ENCODE assay signal across 8 cellular contexts in genomic region chr15:31396881-31397560, GRCh38.
DNase-seq lines count a peak whose midpoint lies in the region; ATAC-seq, FAIRE-seq and TF ChIP-seq lines count a peak whose summit lies in the region.

No MANE protein-coding gene starts in this region.

- peak in 1 of 2 experiments; percentile 69; a peak in 2 of 4 replicates for TF ChIP-seq RAD21 in K562 (CRISPR knock-in tag; conservative IDR thresholded peaks at IDR 0.05 in 1 of 2, IDR thresholded peaks at IDR 0.05 in 1 of 2)

- ATAC-seq in K562: peak; percentile 96

- H3K4me1 Mint-ChIP-seq in activated CD4-positive, alpha-beta memory T cell treated with anti-CD3 and anti-CD28 coated beads for 36 hours (ENCODE audit: low read depth): peaks cover 30% of the 10 kb centered on the region

- no peaks in the 10 kb centered on the region for H3K9me3 Mint-ChIP-seq in activated CD4-positive, alpha-beta memory T cell treated with anti-CD3 and anti-CD28 coated beads for 36 hours

- peak; percentile 84 for FAIRE-seq in K562 (lab: Jason Lieb, UNC)

- no TSS peak for BruUV-seq in K562 (replicated peaks; lab: Mats Ljungman, UMichigan)

- H3K9me3 ChIP-seq in ES-I3 (ENCODE audit: control insufficient read depth, insufficient read depth, low read length) (no peaks in the 10 kb centered on the region), K562 (replicated peaks; ENCODE audit: control insufficient read depth, insufficient read depth, low read depth, low read length) (no peaks in the 10 kb centered on the region)

- WGBS in K562 (ENCODE audit: insufficient coverage, low coverage, missing lambda C conversion rate): 9% methylated on average over 16 of the region's 27 CpGs

- H3K27me3 ChIP-seq in K562 (ENCODE audit: control insufficient read depth in 2 of 2, insufficient read depth in 2 of 2, low read length in 2 of 2): peaks cover 6 to 13% of the 10 kb centered on the region in 2 experiments

- TF ChIP-seq EP300 in K562 (IDR thresholded peaks at IDR 0.05; ENCODE audit: low read length): no peak

- H4K20me1 ChIP-seq in K562 (replicated peaks; ENCODE audit: control insufficient read depth, insufficient read depth, low read length): no peaks in the 10 kb centered on the region

- POLR2A ChIA-PET in K562 (lab: Yijun Ruan, JAX): no interaction called here
- POLR2A ChIA-PET in activated CD4-positive, alpha-beta memory T cell treated with anti-CD3 and anti-CD28 coated beads for 36 hours (lab: Charles Lee): interaction anchor here (1.0 kb wide), 1 partner anchor 38 kb away, joined by 4 read pairs; no protein-coding TSS in a partner anchor

- no peak overlapping the region for H3K27ac Mint-ChIP-seq in activated CD4-positive, alpha-beta memory T cell treated with anti-CD3 and anti-CD28 coated beads for 36 hours

- peaks cover 21% of the 10 kb centered on the region for H3K4me1 ChIP-seq in ES-I3 (ENCODE audit: insufficient read depth, low read length)
- H3K4me1 ChIP-seq in K562 (replicated peaks in 1 of 2; ENCODE audit: control insufficient read depth in 2 of 2, insufficient read depth in 2 of 2, low read length in 2 of 2): peaks cover 0 to 34% of the 10 kb centered on the region in 2 experiments; a peak in 3 of 5 replicates

- CTCF ChIA-PET in K562 (lab: Yijun Ruan, JAX; ENCODE audit: low intra/inter-chr PET ratio): no interaction called here
- CTCF ChIA-PET in activated CD4-positive, alpha-beta memory T cell treated with anti-CD3 and anti-CD28 coated beads for 36 hours (lab: Charles Lee): interaction anchor here (1.6 kb wide), 1 partner anchor 38 kb away, joined by 3 read pairs; no protein-coding TSS in a partner anchor

- intact Hi-C loops in K562 (cut with micrococcal nuclease): loop anchor here (1.0 kb wide), 1 partner anchor 71 kb away; the partner anchor contains the start of gene KLF13
- intact Hi-C loops in activated CD4-positive, alpha-beta memory T cell treated with anti-CD3 and anti-CD28 coated beads for 36 hours (cut with micrococcal nuclease): no loop called here

- peak; percentile 10 to 63 (median 60); a peak in 4 of 6 replicates for TF ChIP-seq CTCF in K562 (IDR thresholded peaks at IDR 0.05 in 2 of 3, conservative IDR thresholded peaks at IDR 0.05 in 1 of 3; ENCODE audit: insufficient read depth in 2 of 3, low read depth in 1 of 3, low read length in 3 of 3)

- H3K9ac ChIP-seq in ES-I3 (ENCODE audit: low read depth, low read length) (peak overlapping the region; percentile 18; the same call in 1 of the 2 replicates), K562 (ENCODE audit: insufficient read depth in 1 of 2, low read depth in 2 of 2, low read length in 2 of 2) (no peak overlapping the region; a peak in 1 of 4 replicates)

- H3K36me3 Mint-ChIP-seq in activated CD4-positive, alpha-beta memory T cell treated with anti-CD3 and anti-CD28 coated beads for 36 hours: no peaks in the 10 kb centered on the region

- TF ChIP-seq POLR2A in K562 (conservative IDR thresholded peaks at IDR 0.05): no peak

- peak overlapping the region; percentile 89 for H2AFZ ChIP-seq in K562 (ENCODE audit: low read depth, low read length)

- H3K4me3 Mint-ChIP-seq in activated CD4-positive, alpha-beta memory T cell treated with anti-CD3 and anti-CD28 coated beads for 36 hours: no peak overlapping the region

- no peaks in the 10 kb centered on the region for H3K27me3 Mint-ChIP-seq in activated CD4-positive, alpha-beta memory T cell treated with anti-CD3 and anti-CD28 coated beads for 36 hours

- peak overlapping the region; percentile 34 for H3K4me2 ChIP-seq in K562 (ENCODE audit: insufficient read depth, low read length)

- DNase-seq in NCI-H1930 (lab: John Stamatoyannopoulos, UW) (peak; percentile 60 to 70), K562 (ENCODE audit: extremely low read depth in 1 of 4, low spot score in 3 of 4) (peak; percentile 76 to 81 (median 80)), iPS-NIHi11 (ENCODE audit: low spot score) (peak; percentile 95), KBM-7 (no peak)
- DNase-seq in stimulated activated naive CD4-positive, alpha-beta T cell treated with Interleukin-2 at 50 U/mL for 16 hours (lab: John Stamatoyannopoulos, UW): no peak
- DNase-seq in activated CD4-positive, alpha-beta memory T cell treated with anti-CD3 and anti-CD28 coated beads for 36 hours: no peak

- H3K79me2 ChIP-seq in K562 (ENCODE audit: control insufficient read depth, insufficient read depth, low read length): no peaks in the 10 kb centered on the region

- in situ Hi-C loops in K562 (cut with MboI): no loop called here
- in situ Hi-C loops in KBM-7 (cut with MboI; ENCODE audit: low pct_unique_long_range_greater_than_20kb, low sequenced_read_pairs): no loop called here

- H3K4me3 ChIP-seq in K562 (no peak overlapping the region), skin epidermis (peak overlapping the region in 1 of 7 experiments; percentile 4)

- no peaks in the 10 kb centered on the region for H3K36me3 ChIP-seq in ES-I3 (ENCODE audit: insufficient read depth, low read length)
- no peaks in the 10 kb centered on the region for H3K36me3 ChIP-seq in K562 (ENCODE audit: control insufficient read depth, insufficient read depth, low read length)

- H3K9me1 ChIP-seq in K562 (ENCODE audit: control insufficient read depth, insufficient read depth, low read length): no peaks in the 10 kb centered on the region

- H3K27ac ChIP-seq in K562 (ENCODE audit: extremely low read depth, low read depth, low read length) (no peak overlapping the region), skin epidermis (peak overlapping the region in 20 of 21 experiments; percentile 53 to 92 (median 80))

TF ChIP-seq in K562, 482 proteins besides CTCF, POLR2A, EP300 and RAD21 (continues in another document):
- TF ChIP-seq HEY1 (CRISPR knock-in tag; IDR thresholded peaks at IDR 0.05; ENCODE audit: borderline replicate concordance) (no peak), ERF (CRISPR knock-in tag; IDR thresholded peaks at IDR 0.05) (no peak), ZNF311 (CRISPR knock-in tag; IDR thresholded peaks at IDR 0.05) (0 out of 2 replicates have a peak, but pooled peaks have one; percentile 36), MAFF (IDR thresholded peaks at IDR 0.05; ENCODE audit: low read length) (no peak), STAT5B (CRISPR knock-in tag; IDR thresholded peaks at IDR 0.05) (no peak), ZNF785 (CRISPR knock-in tag; IDR thresholded peaks at IDR 0.05) (no peak), NR2C1 (IDR thresholded peaks at IDR 0.05) (no peak), NR2C1 (tag; IDR thresholded peaks at IDR 0.05) (peak; percentile 82), SMC3 (conservative IDR thresholded peaks at IDR 0.05; ENCODE audit: insufficient read depth, low read depth, low read length) (0 out of 2 replicates have a peak, but pooled peaks have one; percentile 7), ILK (tag; IDR thresholded peaks at IDR 0.05; ENCODE audit: borderline replicate concordance, low read depth) (no peak), GTF2A2 (tag; IDR thresholded peaks at IDR 0.05) (no peak), PTTG1 (tag; IDR thresholded peaks at IDR 0.05; ENCODE audit: low read depth) (peak; percentile 69; the same call in 1 of the 2 replicates), TFAP4 (CRISPR knock-in tag; IDR thresholded peaks at IDR 0.05; ENCODE audit: borderline replicate concordance) (no peak), VEZF1 (CRISPR knock-in tag; IDR thresholded peaks at IDR 0.05) (peak; percentile 14; the same call in 1 of the 2 replicates), PTRF (tag; IDR thresholded peaks at IDR 0.05) (peak; percentile 72; the same call in 1 of the 2 replicates), CBX8 (IDR thresholded peaks at IDR 0.05; ENCODE audit: borderline replicate concordance, extremely low read depth, low read depth, low read length, poor library complexity, severe bottlenecking) (no peak), MYC (IDR thresholded peaks at IDR 0.05; ENCODE audit: low read depth, low read length) (peak; percentile 37; the same call in 1 of the 2 replicates), MYC (CRISPR knock-in tag; IDR thresholded peaks at IDR 0.05; ENCODE audit: borderline replicate concordance, low read depth) (no peak), CXXC5 (CRISPR knock-in tag; IDR thresholded peaks at IDR 0.05) (0 out of 2 replicates have a peak, but pooled peaks have one; percentile 23), SIX5 (IDR thresholded peaks at IDR 0.05; ENCODE audit: borderline replicate concordance in 1 of 2, insufficient read depth in 1 of 2, low read depth in 1 of 2, low read length in 2 of 2) (no peak), CHCHD3 (CRISPR knock-in tag; IDR thresholded peaks at IDR 0.05) (no peak), DMBX1 (CRISPR knock-in tag; IDR thresholded peaks at IDR 0.05; ENCODE audit: borderline replicate concordance) (peak; percentile 67; the same call in 1 of the 2 replicates), GATA2 (CRISPR knock-in tag; IDR thresholded peaks at IDR 0.05) (no peak), CREM (IDR thresholded peaks at IDR 0.05; ENCODE audit: low read depth) (peak; percentile 75), CSDE1 (IDR thresholded peaks at IDR 0.05) (no peak)

Comparison
In these comparisons a context has a peak if more than half of its experiments do, and no peak if none do; other contexts are left out.
1. DNase-seq: peak in NCI-H1930 (2 of 2), K562 (4 of 4) and iPS-NIHi11 (single experiment); none in stimulated activated naive CD4-positive, alpha-beta T cell treated with Interleukin-2 at 50 U/mL for 16 hours (single experiment), KBM-7 (single experiment) and activated CD4-positive, alpha-beta memory T cell treated with anti-CD3 and anti-CD28 coated beads for 36 hours (single experiment).